In the genomic region with DNA sequence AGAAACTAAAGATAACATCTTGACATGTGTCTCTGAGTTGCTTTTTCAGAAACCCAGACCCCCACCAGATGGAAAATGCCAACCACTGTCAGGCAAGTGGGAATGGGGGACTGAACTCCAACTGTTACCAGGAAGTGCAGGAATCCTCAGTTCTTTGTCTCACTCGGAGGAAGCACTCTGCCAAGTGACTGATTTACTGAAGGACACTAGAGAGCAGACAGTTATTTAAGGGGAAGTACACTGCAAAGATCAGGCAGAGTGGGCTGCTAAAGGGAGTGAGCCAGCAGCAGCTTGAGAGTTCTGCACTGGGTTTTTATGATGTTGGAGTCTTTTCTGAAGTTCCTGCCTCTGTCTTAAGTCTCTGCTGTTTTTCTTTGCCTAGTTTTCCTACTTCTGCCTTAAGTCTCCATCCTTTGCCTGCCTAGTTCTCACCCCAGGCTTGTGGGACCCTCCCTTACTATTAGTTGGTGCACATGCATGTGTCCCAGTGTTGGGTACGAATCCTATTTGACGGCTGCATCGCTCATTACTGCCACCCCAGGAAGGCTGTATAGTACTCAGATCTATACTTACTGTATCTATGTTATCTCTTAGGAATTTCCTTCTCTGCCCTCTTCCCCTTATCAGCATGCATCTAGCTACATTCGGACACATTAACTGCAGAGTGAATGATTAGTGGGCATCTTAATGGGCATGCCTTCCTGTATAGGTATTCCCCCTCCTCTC, we compare ENCODE assay signal across 1 cellular context.
TF ChIP-seq lines count a peak whose summit lies in the region.

No MANE protein-coding gene starts in this region.

TF ChIP-seq in SK-N-SH, 30 proteins besides CTCF, POLR2A, EP300 and RAD21 (continued from another document):
- TF ChIP-seq, protein P1, sequence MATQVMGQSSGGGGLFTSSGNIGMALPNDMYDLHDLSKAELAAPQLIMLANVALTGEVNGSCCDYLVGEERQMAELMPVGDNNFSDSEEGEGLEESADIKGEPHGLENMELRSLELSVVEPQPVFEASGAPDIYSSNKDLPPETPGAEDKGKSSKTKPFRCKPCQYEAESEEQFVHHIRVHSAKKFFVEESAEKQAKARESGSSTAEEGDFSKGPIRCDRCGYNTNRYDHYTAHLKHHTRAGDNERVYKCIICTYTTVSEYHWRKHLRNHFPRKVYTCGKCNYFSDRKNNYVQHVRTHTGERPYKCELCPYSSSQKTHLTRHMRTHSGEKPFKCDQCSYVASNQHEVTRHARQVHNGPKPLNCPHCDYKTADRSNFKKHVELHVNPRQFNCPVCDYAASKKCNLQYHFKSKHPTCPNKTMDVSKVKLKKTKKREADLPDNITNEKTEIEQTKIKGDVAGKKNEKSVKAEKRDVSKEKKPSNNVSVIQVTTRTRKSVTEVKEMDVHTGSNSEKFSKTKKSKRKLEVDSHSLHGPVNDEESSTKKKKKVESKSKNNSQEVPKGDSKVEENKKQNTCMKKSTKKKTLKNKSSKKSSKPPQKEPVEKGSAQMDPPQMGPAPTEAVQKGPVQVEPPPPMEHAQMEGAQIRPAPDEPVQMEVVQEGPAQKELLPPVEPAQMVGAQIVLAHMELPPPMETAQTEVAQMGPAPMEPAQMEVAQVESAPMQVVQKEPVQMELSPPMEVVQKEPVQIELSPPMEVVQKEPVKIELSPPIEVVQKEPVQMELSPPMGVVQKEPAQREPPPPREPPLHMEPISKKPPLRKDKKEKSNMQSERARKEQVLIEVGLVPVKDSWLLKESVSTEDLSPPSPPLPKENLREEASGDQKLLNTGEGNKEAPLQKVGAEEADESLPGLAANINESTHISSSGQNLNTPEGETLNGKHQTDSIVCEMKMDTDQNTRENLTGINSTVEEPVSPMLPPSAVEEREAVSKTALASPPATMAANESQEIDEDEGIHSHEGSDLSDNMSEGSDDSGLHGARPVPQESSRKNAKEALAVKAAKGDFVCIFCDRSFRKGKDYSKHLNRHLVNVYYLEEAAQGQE (IDR thresholded peaks at IDR 0.05; ENCODE audit: low read depth, low read length), result no peak
